ENCODE assay signal across 2 cellular contexts in genomic region chr2:42300527-42300926, GRCh38.
TF ChIP-seq lines count a peak whose summit lies in the region.

No MANE protein-coding gene starts in this region.

TF ChIP-seq in HepG2, 621 proteins besides CTCF, POLR2A, EP300 and RAD21:
- TF ChIP-seq PAF1 (CRISPR knock-in tag; IDR thresholded peaks at IDR 0.05) (peak; percentile 59; the same call in 1 of the 2 replicates), ZBTB20 (CRISPR knock-in tag; IDR thresholded peaks at IDR 0.05; ENCODE audit: borderline replicate concordance, low read depth) (no peak), HNRNPH1 (optimal IDR thresholded peaks at IDR 0.05; ENCODE audit: low read depth, low read length) (no peak), RBM22 (optimal IDR thresholded peaks at IDR 0.05; ENCODE audit: low read length) (peak; percentile 97)

TF ChIP-seq in H1, 55 proteins besides CTCF, POLR2A, EP300 and RAD21:
- TF ChIP-seq SRF (IDR thresholded peaks at IDR 0.05; ENCODE audit: low read depth, low read length) (no peak), EGR1 (IDR thresholded peaks at IDR 0.05; ENCODE audit: borderline replicate concordance, low read depth, low read length) (no peak), HDAC2 (IDR thresholded peaks at IDR 0.05; ENCODE audit: borderline replicate concordance in 1 of 2, low read depth in 2 of 2, low read length in 2 of 2) (no peak), ZNF274 (IDR thresholded peaks at IDR 0.05; ENCODE audit: borderline replicate concordance, extremely low read depth, low read length) (no peak), HDAC6 (IDR thresholded peaks at IDR 0.05; ENCODE audit: low read depth, low read length) (no peak), SP4 (IDR thresholded peaks at IDR 0.05; ENCODE audit: low read length) (no peak)
